Comparison of ENCODE assay signal across 8 cellular contexts in the genomic region with DNA sequence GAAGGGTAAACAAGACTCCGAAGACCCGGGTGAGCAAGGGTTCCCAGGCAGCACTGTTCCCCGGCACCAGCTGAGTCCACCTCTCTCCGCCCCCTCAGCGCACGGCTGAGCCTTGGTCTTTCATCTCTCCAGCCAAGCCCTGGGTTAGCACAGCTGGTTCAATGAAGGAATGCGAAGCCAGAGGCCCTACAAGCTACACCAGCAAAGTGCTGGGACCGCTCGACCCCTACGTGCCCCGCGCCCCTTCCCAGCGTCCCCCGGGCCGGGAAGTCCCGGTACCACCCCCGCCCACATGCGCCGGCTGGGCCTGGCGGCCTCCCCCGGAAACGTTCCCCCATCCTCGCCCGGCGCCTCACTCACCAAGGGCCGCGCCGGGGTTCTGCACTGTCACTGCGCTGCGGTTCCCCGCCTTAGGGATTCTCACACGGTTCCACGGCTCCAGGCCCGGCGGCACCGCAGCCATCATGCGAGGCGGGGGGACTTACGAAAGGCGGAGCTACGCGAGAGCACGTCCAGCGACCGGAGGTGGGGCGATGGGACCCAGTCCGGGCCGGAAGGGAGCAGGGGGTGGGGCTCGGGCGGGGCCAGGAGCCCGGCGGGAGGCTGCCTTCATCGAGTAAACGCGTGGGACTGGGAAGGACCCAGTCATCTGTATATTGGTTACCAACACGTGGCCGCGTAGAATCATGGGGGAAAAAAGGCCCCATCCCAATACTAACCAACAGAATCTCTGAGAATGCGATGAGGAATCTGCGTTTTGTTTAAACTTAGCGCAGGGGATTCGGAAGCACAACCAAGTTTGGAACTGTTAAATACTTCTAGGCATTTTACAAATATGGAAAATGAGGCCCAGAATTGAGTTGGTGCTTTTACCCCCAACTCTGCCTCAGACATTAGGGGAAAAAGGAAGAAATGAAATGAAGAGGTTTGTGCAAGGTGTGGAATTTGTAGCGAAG. TPM values are rescaled to one million over a fixed set of nuclear protein-coding genes. Genes with fewer than 3 reads are reported as not detected.
A peak's percentile ranks its signal among the peaks of the same experiment; 100 is the strongest.
DNase-seq lines count a peak whose midpoint lies in the region; TF ChIP-seq lines count a peak whose summit lies in the region.

No MANE protein-coding gene starts in this region.

- H3K36me3 Mint-ChIP-seq in H9 (ENCODE audit: insufficient read depth in 1 of 3, low read depth in 3 of 3) (peaks cover 8 to 40% (median 28%) of the 10 kb centered on the region in 3 experiments; a peak in 6 of 7 replicates), nephron progenitor cell (ENCODE audit: low read depth) (peaks cover 36% of the 10 kb centered on the region)
- peaks cover 40% of the 10 kb centered on the region for H3K36me3 Mint-ChIP-seq in stimulated activated naive CD8-positive, alpha-beta T cell treated with anti-CD3 and anti-CD28 coated beads, Interleukin-15, Interleukin-2, amounts not matched to agents 100 ng/mL and 50 ng/mL, for 24 hours (ENCODE audit: low read depth)

- no peak overlapping the region for H3K23ac ChIP-seq in H9 (ENCODE audit: insufficient read length, low read depth, low read length)

- H3K56ac ChIP-seq in H9 (ENCODE audit: insufficient read length, low read depth, low read length) = no peak overlapping the region

- DNase-seq in H9 (peak; percentile 94), M059J (ENCODE audit: low read depth) (peak; percentile 94), activated gamma-delta T cell (lab: John Stamatoyannopoulos, UW) (peak; percentile 84), fibroblast of villous mesenchyme (ENCODE audit: low read depth) (peak; percentile 90), nephron progenitor cell (peak; percentile 83)

- peak overlapping the region; percentile 96 to 98 (median 98) for H3K27ac Mint-ChIP-seq in H9
- H3K27ac Mint-ChIP-seq in nephron progenitor cell = peak overlapping the region; percentile 62
- peak overlapping the region; percentile 97 for H3K27ac Mint-ChIP-seq in stimulated activated naive CD8-positive, alpha-beta T cell treated with anti-CD3 and anti-CD28 coated beads, Interleukin-15, Interleukin-2, amounts not matched to agents 100 ng/mL and 50 ng/mL, for 24 hours

- no peak overlapping the region for H3K4ac ChIP-seq in H9 (ENCODE audit: low read depth, low read length)

- H3K79me2 ChIP-seq in H9 (ENCODE audit: insufficient read depth, low read length) = peaks cover 11% of the 10 kb centered on the region; the same call in 1 of the 2 replicates

- no peaks in the 10 kb centered on the region for H3K79me1 ChIP-seq in H9 (ENCODE audit: insufficient read depth, low read depth, low read length, poor library complexity, severe bottlenecking)

- H2BK5ac ChIP-seq in H9 (ENCODE audit: insufficient read length, low read length) = no peak overlapping the region

- peak; percentile 78 for TF ChIP-seq POLR2A in Raji (IDR thresholded peaks at IDR 0.05; ENCODE audit: insufficient read depth, low read depth, low read length)

- H3K27ac ChIP-seq in H9 (ENCODE audit: insufficient read length, low read depth, low read length) = no peak overlapping the region

- no peak overlapping the region for H2BK20ac ChIP-seq in H9 (ENCODE audit: low read depth, low read length, poor library complexity, severe bottlenecking)

- peak overlapping the region; percentile 83 for H3K18ac ChIP-seq in H9 (ENCODE audit: insufficient read length, low read depth, low read length)

- H3K4me1 Mint-ChIP-seq in H9 (peaks cover 26 to 32% of the 10 kb centered on the region in 2 experiments), nephron progenitor cell (peaks cover 34% of the 10 kb centered on the region)
- peaks cover 50% of the 10 kb centered on the region for H3K4me1 Mint-ChIP-seq in stimulated activated naive CD8-positive, alpha-beta T cell treated with anti-CD3 and anti-CD28 coated beads, Interleukin-15, Interleukin-2, amounts not matched to agents 100 ng/mL and 50 ng/mL, for 24 hours (ENCODE audit: low read depth)

- H3K27me3 ChIP-seq in H9 (ENCODE audit: insufficient read depth, low read length) = no peaks in the 10 kb centered on the region

- H2BK15ac ChIP-seq in H9 (ENCODE audit: low read depth, low read length) = no peak overlapping the region

- peaks cover 11% of the 10 kb centered on the region for H3K36me3 ChIP-seq in ES-I3 (ENCODE audit: insufficient read depth, low read length)

- H3K9me3 ChIP-seq in ES-I3 (ENCODE audit: control insufficient read depth, insufficient read depth, low read length) = no peaks in the 10 kb centered on the region
- H3K9me3 ChIP-seq in H9 (ENCODE audit: control insufficient read depth, low read depth, low read length) = no peaks in the 10 kb centered on the region

- H4K20me1 ChIP-seq in H9 (ENCODE audit: control insufficient read depth, insufficient read depth, insufficient read length) = peaks cover 2% of the 10 kb centered on the region

- peak overlapping the region; percentile 88 for H3K4me2 ChIP-seq in H9 (ENCODE audit: insufficient read depth, insufficient read length, low read length)

- peaks cover 13% of the 10 kb centered on the region; the same call in 1 of the 2 replicates for H3K4me1 ChIP-seq in ES-I3 (ENCODE audit: insufficient read depth, low read length)
- no peaks in the 10 kb centered on the region for H3K4me1 ChIP-seq in H9 (ENCODE audit: insufficient read depth, low read length)

- H2AK5ac ChIP-seq in H9 (ENCODE audit: insufficient read length, low read length) = no peak overlapping the region

- H3K27me3 Mint-ChIP-seq in H9 (ENCODE audit: low read depth) (no peaks in the 10 kb centered on the region; the same call in none of the 2 replicates), nephron progenitor cell (ENCODE audit: low read depth, poor library complexity) (peaks cover 2% of the 10 kb centered on the region)
- H3K27me3 Mint-ChIP-seq in stimulated activated naive CD8-positive, alpha-beta T cell treated with anti-CD3 and anti-CD28 coated beads, Interleukin-15, Interleukin-2, amounts not matched to agents 100 ng/mL and 50 ng/mL, for 24 hours = no peaks in the 10 kb centered on the region

- peak overlapping the region; percentile 87 for H3K14ac ChIP-seq in H9 (ENCODE audit: insufficient read depth, low read length)

- no peak overlapping the region for H4K8ac ChIP-seq in H9 (replicated peaks; ENCODE audit: insufficient read length, low read depth, low read length)

- no peak overlapping the region for H2BK120ac ChIP-seq in H9 (ENCODE audit: low read depth, low read length, poor library complexity, severe bottlenecking)

- H2AFZ ChIP-seq in H9 (ENCODE audit: low read length) = peak overlapping the region; percentile 51

- H3K9ac ChIP-seq in ES-I3 (ENCODE audit: low read depth, low read length) (peak overlapping the region; percentile 99), H9 (ENCODE audit: extremely low read depth, insufficient read length, low read length) (peak overlapping the region; percentile 86)

- TF ChIP-seq CTCF in H9 (conservative IDR thresholded peaks at IDR 0.05) = no peak
- TF ChIP-seq CTCF in fibroblast of villous mesenchyme (IDR thresholded peaks at IDR 0.05; ENCODE audit: insufficient read depth, low read depth, low read length) = no peak
- no peak for TF ChIP-seq CTCF in nephron progenitor cell (IDR thresholded peaks at IDR 0.05)

- H3K9me3 Mint-ChIP-seq in H9 = peaks cover 2 to 6% of the 10 kb centered on the region in 2 experiments; a peak in 2 of 5 replicates
- peaks cover 8% of the 10 kb centered on the region for H3K9me3 Mint-ChIP-seq in nephron progenitor cell
- no peaks in the 10 kb centered on the region for H3K9me3 Mint-ChIP-seq in stimulated activated naive CD8-positive, alpha-beta T cell treated with anti-CD3 and anti-CD28 coated beads, Interleukin-15, Interleukin-2, amounts not matched to agents 100 ng/mL and 50 ng/mL, for 24 hours

- H3T11ph ChIP-seq in H9 (ENCODE audit: low read length) = no peak overlapping the region

- H2BK12ac ChIP-seq in H9 (ENCODE audit: insufficient read length, low read depth, low read length) = no peak overlapping the region

- H3K4me3 Mint-ChIP-seq in H9 (peak overlapping the region; percentile 89 to 95), nephron progenitor cell (peak overlapping the region; percentile 94)
- H3K4me3 Mint-ChIP-seq in stimulated activated naive CD8-positive, alpha-beta T cell treated with anti-CD3 and anti-CD28 coated beads, Interleukin-15, Interleukin-2, amounts not matched to agents 100 ng/mL and 50 ng/mL, for 24 hours = peak overlapping the region; percentile 93

- H3K23me2 ChIP-seq in H9 (ENCODE audit: insufficient read length, low read depth, low read length, poor library complexity, severe bottlenecking) = peaks cover 8% of the 10 kb centered on the region

- H4K5ac ChIP-seq in H9 (ENCODE audit: insufficient read length, low read depth, low read length) = no peak overlapping the region

- no peak overlapping the region for H4K91ac ChIP-seq in H9 (ENCODE audit: insufficient read length, low read depth, low read length)

- WGBS in H9 (ENCODE audit: extremely low coverage, insufficient read length, low lambda C conversion rate) = no CpG with 5 or more reads among the region's 63 CpGs

- H3K4me3 ChIP-seq in fibroblast of villous mesenchyme (ENCODE audit: low read depth, low read length) = peak overlapping the region; percentile 91

RNA-seq across cellular contexts. Expression of a gene that starts 28.7 kb away (rescaled TPM):
- 29.8 and 31.1 TPM in 2 replicates for total RNA-seq in H9 (2021)
- 48.9 and 55.3 TPM in 2 replicates for total RNA-seq in M059J (2014; rRNA removed; shearing (Covaris generic))
- total RNA-seq in fibroblast of villous mesenchyme = 40.6 and 44.9 TPM in 2 replicates

RNA-seq across cellular contexts. Expression of a gene that starts 44.6 kb away (rescaled TPM):
- not detected in 2 replicates for total RNA-seq in H9 (2021)
- total RNA-seq in M059J (2014; rRNA removed; shearing (Covaris generic)) = 0.12 TPM in 1 of 2 replicates, not detected in the other
- total RNA-seq in fibroblast of villous mesenchyme = under 0.01 TPM in 2 replicates
